In genomic region chr12:45663452-45663851, GRCh38 we compare ENCODE assay signal across 1 cellular context.
TF ChIP-seq lines count a peak whose summit lies in the region.

No MANE protein-coding gene starts in this region.

TF ChIP-seq in H1, 55 proteins besides CTCF, POLR2A, EP300 and RAD21:
- TF ChIP-seq MAX (IDR thresholded peaks at IDR 0.05) (no peak), EZH2 (IDR thresholded peaks at IDR 0.05; ENCODE audit: low read depth, low read length, severe bottlenecking) (no peak), GABPA (IDR thresholded peaks at IDR 0.05; ENCODE audit: borderline replicate concordance, insufficient read depth, low read length) (no peak), SRF (IDR thresholded peaks at IDR 0.05; ENCODE audit: low read depth, low read length) (no peak), POLR2AphosphoS5 (IDR thresholded peaks at IDR 0.05; ENCODE audit: low read depth, low read length) (no peak), SAP30 (IDR thresholded peaks at IDR 0.05; ENCODE audit: insufficient read depth, insufficient replicate concordance, low read length) (no peak), KDM5A (IDR thresholded peaks at IDR 0.05; ENCODE audit: low read length) (no peak), NANOG (IDR thresholded peaks at IDR 0.05; ENCODE audit: insufficient read depth, low read depth, low read length, poor library complexity, severe bottlenecking) (no peak), KDM4A (IDR thresholded peaks at IDR 0.05; ENCODE audit: low read depth, low read length, severe bottlenecking) (no peak), CBX5 (IDR thresholded peaks at IDR 0.05; ENCODE audit: low read depth, low read length) (no peak), SP4 (IDR thresholded peaks at IDR 0.05; ENCODE audit: low read length) (no peak), TAF1 (IDR thresholded peaks at IDR 0.05; ENCODE audit: low read depth, low read length) (no peak), TBP (IDR thresholded peaks at IDR 0.05; ENCODE audit: low read depth, low read length) (no peak), BCL11A (IDR thresholded peaks at IDR 0.05; ENCODE audit: low read depth in 2 of 2, low read length in 2 of 2) (no peak), RBBP5 (IDR thresholded peaks at IDR 0.05; ENCODE audit: borderline replicate concordance, low read depth, low read length) (no peak)
- TF ChIP-seq, protein P1, sequence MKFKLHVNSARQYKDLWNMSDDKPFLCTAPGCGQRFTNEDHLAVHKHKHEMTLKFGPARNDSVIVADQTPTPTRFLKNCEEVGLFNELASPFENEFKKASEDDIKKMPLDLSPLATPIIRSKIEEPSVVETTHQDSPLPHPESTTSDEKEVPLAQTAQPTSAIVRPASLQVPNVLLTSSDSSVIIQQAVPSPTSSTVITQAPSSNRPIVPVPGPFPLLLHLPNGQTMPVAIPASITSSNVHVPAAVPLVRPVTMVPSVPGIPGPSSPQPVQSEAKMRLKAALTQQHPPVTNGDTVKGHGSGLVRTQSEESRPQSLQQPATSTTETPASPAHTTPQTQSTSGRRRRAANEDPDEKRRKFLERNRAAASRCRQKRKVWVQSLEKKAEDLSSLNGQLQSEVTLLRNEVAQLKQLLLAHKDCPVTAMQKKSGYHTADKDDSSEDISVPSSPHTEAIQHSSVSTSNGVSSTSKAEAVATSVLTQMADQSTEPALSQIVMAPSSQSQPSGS (IDR thresholded peaks at IDR 0.05; ENCODE audit: low read length): no peak
- TF ChIP-seq, protein P2, sequence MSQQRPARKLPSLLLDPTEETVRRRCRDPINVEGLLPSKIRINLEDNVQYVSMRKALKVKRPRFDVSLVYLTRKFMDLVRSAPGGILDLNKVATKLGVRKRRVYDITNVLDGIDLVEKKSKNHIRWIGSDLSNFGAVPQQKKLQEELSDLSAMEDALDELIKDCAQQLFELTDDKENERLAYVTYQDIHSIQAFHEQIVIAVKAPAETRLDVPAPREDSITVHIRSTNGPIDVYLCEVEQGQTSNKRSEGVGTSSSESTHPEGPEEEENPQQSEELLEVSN (IDR thresholded peaks at IDR 0.05): no peak
